In genomic region chr12:57459055-57459749, GRCh38 we compare ENCODE assay signal across 1 cellular context.
TF ChIP-seq lines count a peak whose summit lies in the region.

No MANE protein-coding gene starts in this region.

TF ChIP-seq in HEK293, 187 proteins besides CTCF, POLR2A, EP300 and RAD21 (continued from another document and continues in another):
- TF ChIP-seq PATZ1 (tag by site-specific recombination; IDR thresholded peaks at IDR 0.05) = no peak
- TF ChIP-seq ZNF335 (tag by site-specific recombination; conservative IDR thresholded peaks at IDR 0.05) = peak; percentile 69
- no peak for TF ChIP-seq ZNF791 (tag by site-specific recombination; IDR thresholded peaks at IDR 0.05)
- peak; percentile 91 for TF ChIP-seq ZNF654 (tag by site-specific recombination; IDR thresholded peaks at IDR 0.05; ENCODE audit: low read depth)
- no peak for TF ChIP-seq TCF7L2 (IDR thresholded peaks at IDR 0.05; ENCODE audit: borderline replicate concordance, low read depth, low read length)
- no peak for TF ChIP-seq ZNF19 (tag by site-specific recombination; IDR thresholded peaks at IDR 0.05; ENCODE audit: low read depth)
- TF ChIP-seq ZNF837 (tag by site-specific recombination; IDR thresholded peaks at IDR 0.05) = no peak
- peak; percentile 57 for TF ChIP-seq ZNF692 (tag by site-specific recombination; IDR thresholded peaks at IDR 0.05)
- no peak for TF ChIP-seq ZFP41 (tag by site-specific recombination; IDR thresholded peaks at IDR 0.05; ENCODE audit: borderline replicate concordance)
- peak; percentile 4 for TF ChIP-seq ZNF398 (tag by site-specific recombination; IDR thresholded peaks at IDR 0.05)
- no peak for TF ChIP-seq ZNF626 (tag by site-specific recombination; IDR thresholded peaks at IDR 0.05)
- peak; percentile 75; the same call in 1 of the 2 replicates for TF ChIP-seq ZBTB20 (tag by site-specific recombination; IDR thresholded peaks at IDR 0.05)
- peak; percentile 73 for TF ChIP-seq KLF9 (tag by site-specific recombination; IDR thresholded peaks at IDR 0.05; ENCODE audit: low read depth)
- TF ChIP-seq ZNF777 (tag by site-specific recombination; IDR thresholded peaks at IDR 0.05; ENCODE audit: borderline replicate concordance) = peak; percentile 43; the same call in 1 of the 2 replicates
- no peak for TF ChIP-seq ZNF530 (tag by site-specific recombination; IDR thresholded peaks at IDR 0.05; ENCODE audit: low read depth)
- 0 out of 2 replicates have a peak, but pooled peaks have one; percentile 36 for TF ChIP-seq REST (tag by site-specific recombination; IDR thresholded peaks at IDR 0.05)
- TF ChIP-seq ZNF571 (tag by site-specific recombination; IDR thresholded peaks at IDR 0.05) = no peak
- TF ChIP-seq IKZF3 (tag by site-specific recombination; IDR thresholded peaks at IDR 0.05) = peak; percentile 46
- peak; percentile 71 for TF ChIP-seq ZNF501 (tag by site-specific recombination; IDR thresholded peaks at IDR 0.05)
- TF ChIP-seq ZNF280C (tag by site-specific recombination; IDR thresholded peaks at IDR 0.05) = no peak
- TF ChIP-seq ZNF600 (tag by site-specific recombination; IDR thresholded peaks at IDR 0.05) = peak; percentile 77
- no peak for TF ChIP-seq GLIS1 (tag by site-specific recombination; IDR thresholded peaks at IDR 0.05)
- no peak for TF ChIP-seq ZNF701 (tag by site-specific recombination; IDR thresholded peaks at IDR 0.05)
- peak; percentile 87; the same call in 1 of the 2 replicates for TF ChIP-seq ZNF121 (tag by site-specific recombination; IDR thresholded peaks at IDR 0.05)
- TF ChIP-seq ZNF184 (tag by site-specific recombination; IDR thresholded peaks at IDR 0.05) = no peak; the same call in 1 of the 2 replicates
- no peak for TF ChIP-seq SALL2 (tag by site-specific recombination; IDR thresholded peaks at IDR 0.05; ENCODE audit: borderline replicate concordance)
- TF ChIP-seq ZBTB1 (tag by site-specific recombination; IDR thresholded peaks at IDR 0.05) = 0 out of 2 replicates have a peak, but pooled peaks have one; percentile 14
- TF ChIP-seq ZNF548 (tag by site-specific recombination; IDR thresholded peaks at IDR 0.05) = no peak
- TF ChIP-seq ZNF391 (tag by site-specific recombination; IDR thresholded peaks at IDR 0.05; ENCODE audit: borderline replicate concordance, low read depth) = 0 out of 2 replicates have a peak, but pooled peaks have one; percentile 56
- no peak for TF ChIP-seq TRIM28 (IDR thresholded peaks at IDR 0.05; ENCODE audit: borderline replicate concordance, low read length)
- peak; percentile 58; the same call in 1 of the 2 replicates for TF ChIP-seq HIC1 (tag by site-specific recombination; IDR thresholded peaks at IDR 0.05)
- no peak for TF ChIP-seq ZNF280D (tag by site-specific recombination; IDR thresholded peaks at IDR 0.05)
- no peak for TF ChIP-seq ATF2 (tag by site-specific recombination; IDR thresholded peaks at IDR 0.05; ENCODE audit: low read depth)
- TF ChIP-seq GLIS2 (tag by site-specific recombination; IDR thresholded peaks at IDR 0.05) = no peak
- TF ChIP-seq ZBTB17 (tag by site-specific recombination; IDR thresholded peaks at IDR 0.05) = peak; percentile 96
